ENCODE assay signal across 10 cellular contexts in genomic region chr4:7254736-7255487, GRCh38.
DNase-seq lines count a peak whose midpoint lies in the region; ATAC-seq, FAIRE-seq and TF ChIP-seq lines count a peak whose summit lies in the region.
"Had no signal": no experiment of that assay in that cellular context is flagged by ENCODE, and none has a peak within 500 bp of the region (broad histone marks: within the 10 kb centered on the region; RNA-seq: fewer than 3 reads in every experiment).

No MANE protein-coding gene starts in this region.

- H3K9me3 ChIP-seq in astrocyte (ENCODE audit: insufficient read depth, low read depth, low read length) (no peaks in the 10 kb centered on the region), pancreas (no peaks in the 10 kb centered on the region)

- peaks cover 14% of the 10 kb centered on the region for H3K27me3 Mint-ChIP-seq in astrocyte (ENCODE audit: low read depth, unreplicated experiment)

- peaks cover 14% of the 10 kb centered on the region for H3K4me1 Mint-ChIP-seq in astrocyte (ENCODE audit: low read depth, unreplicated experiment)

- H3K4me2 ChIP-seq in astrocyte (ENCODE audit: low read length): no peak overlapping the region

- FAIRE-seq in astrocyte (lab: Jason Lieb, UNC): no peak
- FAIRE-seq in pancreas (lab: Jason Lieb, UNC): no peak
- FAIRE-seq: islet of Langerhans had no signal

- no peak for TF ChIP-seq CTCF in astrocyte (IDR thresholded peaks at IDR 0.05; ENCODE audit: insufficient read depth, low read depth, low read length)
- no peak for TF ChIP-seq CTCF in pancreas (IDR thresholded peaks at IDR 0.05)
- TF ChIP-seq CTCF in foreskin keratinocyte (conservative IDR thresholded peaks at IDR 0.05): no peak

- 85 to 90% methylated on average over 17 of the region's 17 CpGs for WGBS in pancreas, 2 donors

- H3K4me1 ChIP-seq in astrocyte (ENCODE audit: insufficient read depth, low read length): peaks cover 8% of the 10 kb centered on the region
- H3K4me1 ChIP-seq in pancreas: no peaks in the 10 kb centered on the region
- H3K4me1 ChIP-seq in foreskin keratinocyte: no peaks in the 10 kb centered on the region

- H3K27ac ChIP-seq in astrocyte (ENCODE audit: low read depth, low read length) (no peak overlapping the region), pancreas (no peak overlapping the region), foreskin keratinocyte (no peak overlapping the region)

- H2AFZ ChIP-seq in astrocyte (ENCODE audit: low read depth, low read length): no peak overlapping the region

- H3K36me3 Mint-ChIP-seq in astrocyte (ENCODE audit: low read depth, unreplicated experiment): peaks cover 9% of the 10 kb centered on the region

- peak overlapping the region; percentile 9 for H3K27ac Mint-ChIP-seq in astrocyte (ENCODE audit: unreplicated experiment)

- no peak overlapping the region for H3K9ac ChIP-seq in astrocyte (ENCODE audit: low read length)

- H3K4me3 ChIP-seq in astrocyte (ENCODE audit: insufficient read depth, low read depth, low read length) (no peak overlapping the region), pancreas (no peak overlapping the region)

- ATAC-seq in GM19043 (IDR thresholded peaks at IDR 0.05; ENCODE audit: low read depth, unreplicated experiment) (peak; percentile 90), HG02981 (IDR thresholded peaks at IDR 0.05; ENCODE audit: unreplicated experiment) (peak; percentile 75), pancreas (no peak), foreskin keratinocyte (no peak), sciatic nerve (no peak)

- H4K20me1 ChIP-seq in astrocyte (ENCODE audit: insufficient read depth, low read length): peaks cover 16% of the 10 kb centered on the region

- no peak overlapping the region for H3K4me3 Mint-ChIP-seq in astrocyte (ENCODE audit: unreplicated experiment)

- peak; percentile 63 for DNase-seq in D341Med (ENCODE audit: low spot score)
- no peak for DNase-seq in astrocyte (ENCODE audit: low read depth)
- no peak for DNase-seq in pancreas
- DNase-seq in foreskin keratinocyte: no peak
- DNase-seq in C1 segment of cervical spinal cord (lab: John Stamatoyannopoulos, UW): no peak
- no peak for DNase-seq in sciatic nerve (ENCODE audit: low spot score)
- DNase-seq: activated CD4-positive, alpha-beta T cell treated with anti-CD3 and anti-CD28 coated beads, Interleukin-2, amount 50 U/mL, for 48 hours had no signal

- H3K27me3 ChIP-seq in astrocyte (ENCODE audit: insufficient read depth, low read length): no peaks in the 10 kb centered on the region
- no peaks in the 10 kb centered on the region for H3K27me3 ChIP-seq in pancreas
- H3K27me3 ChIP-seq in foreskin keratinocyte: peaks cover 23% of the 10 kb centered on the region

- H3K36me3 ChIP-seq in astrocyte (ENCODE audit: insufficient read depth, low read length) (no peaks in the 10 kb centered on the region), pancreas (no peaks in the 10 kb centered on the region)

- H3K79me2 ChIP-seq in astrocyte (ENCODE audit: insufficient read depth, low read length): peaks cover 7% of the 10 kb centered on the region

- peaks cover 6% of the 10 kb centered on the region for H3K9me3 Mint-ChIP-seq in astrocyte (ENCODE audit: unreplicated experiment)

- intact Hi-C loops in pancreas (cut with DNase I) (no loop called here), sciatic nerve (cut with DNase I) (no loop called here)

Comparison
In these comparisons a context has a peak if more than half of its experiments do, and no peak if none do; other contexts are left out.
1. ATAC-seq: peak in GM19043 (single experiment) and HG02981 (single experiment); none in pancreas (0 of 4), foreskin keratinocyte (single experiment) and sciatic nerve (single experiment).